In the genomic region with DNA sequence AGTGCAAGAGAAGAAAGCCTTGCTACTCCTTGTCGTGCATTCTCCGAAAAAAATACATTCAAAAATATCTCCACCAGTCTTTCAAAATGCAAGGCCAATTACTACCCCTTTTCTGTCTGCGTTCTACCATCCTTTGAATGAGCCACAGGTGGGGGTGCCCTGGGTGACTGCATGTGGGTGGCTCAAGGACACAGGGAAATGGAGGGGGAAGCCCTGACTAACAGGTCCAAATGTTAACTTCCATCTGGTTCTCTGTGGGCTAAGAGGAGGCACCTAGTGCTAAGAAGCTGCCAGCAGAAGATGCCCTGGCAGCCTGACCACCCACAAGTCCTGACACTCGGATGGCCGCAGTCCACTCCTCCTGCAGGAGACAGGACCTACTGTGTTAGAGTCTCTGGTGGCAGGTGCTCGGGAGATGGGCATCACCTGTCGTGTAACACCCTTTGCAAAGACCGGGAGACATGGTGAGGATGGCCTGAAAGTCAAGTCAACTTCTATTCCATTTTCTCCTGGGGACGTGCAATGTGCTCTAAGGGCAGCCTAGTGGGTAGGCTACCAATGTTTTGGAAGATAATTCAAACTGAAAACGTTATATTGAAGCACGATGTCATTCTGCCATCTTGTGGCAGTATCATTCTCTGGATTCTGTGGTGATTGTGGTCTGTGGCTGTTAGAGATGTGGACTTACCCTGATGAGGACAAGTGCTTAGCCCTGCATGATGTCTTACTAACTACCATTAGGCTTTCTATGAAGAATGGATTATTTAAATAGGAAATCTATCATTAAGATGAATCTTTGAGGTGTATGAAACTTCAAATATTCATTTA, we compare ENCODE assay signal across 8 cellular contexts. TPM values are rescaled to one million over a fixed set of nuclear protein-coding genes. Genes with fewer than 3 reads are reported as not detected.
A peak's percentile ranks its signal among the peaks of the same experiment; 100 is the strongest.
DNase-seq lines count a peak whose midpoint lies in the region; ATAC-seq, FAIRE-seq and TF ChIP-seq lines count a peak whose summit lies in the region.

No MANE protein-coding gene starts in this region.

- H3K4me2 ChIP-seq in HepG2 (ENCODE audit: low read depth, low read length): peak overlapping the region; percentile 24; the same call in 1 of the 2 replicates

- H4K20me1 ChIP-seq in HepG2 (ENCODE audit: insufficient read depth, low read length): no peaks in the 10 kb centered on the region

- H3K79me2 ChIP-seq in HepG2 (ENCODE audit: insufficient read depth, low read length): no peaks in the 10 kb centered on the region

- H3K9me3 ChIP-seq in HepG2 (ENCODE audit: low read length) (peaks cover 19% of the 10 kb centered on the region), aorta (ENCODE audit: control insufficient read depth, low read length) (no peaks in the 10 kb centered on the region)

- peak; percentile 70 for FAIRE-seq in HepG2 (lab: Jason Lieb, UNC)

- H3K9ac ChIP-seq in HepG2 (ENCODE audit: insufficient read depth, low read depth, low read length): no peak overlapping the region

- TF ChIP-seq CTCF in brain microvascular endothelial cell (IDR thresholded peaks at IDR 0.05; ENCODE audit: low read depth, low read length, missing control alignments) (peak; percentile 60), HepG2 (CRISPR knock-in tag; IDR thresholded peaks at IDR 0.05) (peak; percentile 80)

- peak; percentile 87 for ATAC-seq in GM19025 (IDR thresholded peaks at IDR 0.05; ENCODE audit: low read depth, unreplicated experiment)
- peak; percentile 87 for ATAC-seq in HG03175 (IDR thresholded peaks at IDR 0.05; ENCODE audit: unreplicated experiment)
- peak; percentile 83 for ATAC-seq in HepG2
- peak; percentile 70 for ATAC-seq in aorta (ENCODE audit: low FRiP score)

- WGBS in HepG2 (ENCODE audit: low lambda C conversion rate): 25% methylated on average over 10 of the region's 11 CpGs
- 71% methylated on average over 11 of the region's 11 CpGs for WGBS in aorta, 2 donors

- no peak for TF ChIP-seq EP300 in HepG2 (IDR thresholded peaks at IDR 0.05; ENCODE audit: low read depth in 2 of 2, low read length in 2 of 2)
- no peak for TF ChIP-seq EP300 in HepG2 (CRISPR knock-in tag; IDR thresholded peaks at IDR 0.05; ENCODE audit: borderline replicate concordance)

- BruUV-seq in HepG2 (replicated peaks; lab: Mats Ljungman, UMichigan): no TSS peak

- H2AFZ ChIP-seq in HepG2 (ENCODE audit: low read length): no peak overlapping the region

- no peaks in the 10 kb centered on the region for H3K36me3 ChIP-seq in brain microvascular endothelial cell (replicated peaks)
- H3K36me3 ChIP-seq in HepG2 (replicated peaks in 1 of 2; ENCODE audit: control insufficient read depth in 1 of 2, insufficient read depth in 2 of 2, low read length in 2 of 2): no peaks in the 10 kb centered on the region
- no peaks in the 10 kb centered on the region for H3K36me3 ChIP-seq in aorta (ENCODE audit: control insufficient read depth in 1 of 2, insufficient read depth in 2 of 2, low read length in 1 of 2)

- peak; percentile 61; the same call in 1 of the 2 replicates for TF ChIP-seq RAD21 in HepG2 (CRISPR knock-in tag; IDR thresholded peaks at IDR 0.05)

- H3K4me3 ChIP-seq in brain microvascular endothelial cell (ENCODE audit: low read depth, low read length): no peak overlapping the region
- H3K4me3 ChIP-seq in HepG2 (replicated peaks in 1 of 3; ENCODE audit: insufficient read depth in 1 of 3, low read depth in 2 of 3, low read length in 3 of 3): no peak overlapping the region
- H3K4me3 ChIP-seq in aorta (ENCODE audit: low read length in 2 of 2): no peak overlapping the region

- POLR2A ChIA-PET in HepG2 (lab: Yijun Ruan, JAX): no interaction called here

- CTCF ChIA-PET in HepG2 (lab: Yijun Ruan, JAX; ENCODE audit: low intra/inter-chr PET ratio, low total read pairs): interaction anchor here (2.1 kb wide), 1 partner anchor 78 kb away, joined by 18 read pairs; no protein-coding TSS in a partner anchor

- peak; percentile 17 for DNase-seq in DMS53 treated with DMSO at 0.1 percent for 48 hours (lab: John Stamatoyannopoulos, UW; ENCODE audit: unreplicated experiment)
- peak; percentile 84 for DNase-seq in OCI-M1 (lab: John Stamatoyannopoulos, UW)
- peak; percentile 68 for DNase-seq in brain microvascular endothelial cell
- peak; percentile 46 for DNase-seq in HepG2 (ENCODE audit: low spot score)
- DNase-seq in aorta: no peak
- no peak for DNase-seq in occipital lobe (lab: John Stamatoyannopoulos, UW)

- H3K27ac ChIP-seq in brain microvascular endothelial cell (no peak overlapping the region), HepG2 (ENCODE audit: extremely low read length, insufficient read depth, low read length) (no peak overlapping the region), aorta (ENCODE audit: low read depth in 1 of 2, low read length in 2 of 2) (no peak overlapping the region)

- intact Hi-C loops in HepG2 (cut with micrococcal nuclease; ENCODE audit: unreplicated experiment) (loop anchor here (1.0 kb wide), 1 partner anchor 78 kb away; no protein-coding TSS in a partner anchor), aorta (cut with DNase I) (loop anchor here (2.0 to 10.0 kb wide), 3 partner anchors 79 to 249 kb away; a partner anchor contains a TSS)

- in situ Hi-C loops in brain microvascular endothelial cell (cut with HindIII; ENCODE audit: low pct_ligation_motif_present, low sequenced_read_pairs) (no loop called here), HepG2 (cut with HindIII; ENCODE audit: extremely low pct_ligation_motif_present, low pct_unique_long_range_greater_than_20kb) (loop anchor here (5.0 kb wide), 1 partner anchor 74 kb away; no protein-coding TSS in a partner anchor)

- H3K27me3 ChIP-seq in brain microvascular endothelial cell (replicated peaks) (no peaks in the 10 kb centered on the region), HepG2 (ENCODE audit: control insufficient read depth in 1 of 2, insufficient read depth in 2 of 2, low read length in 2 of 2) (peaks cover 2 to 8% of the 10 kb centered on the region in 2 experiments; a peak in 2 of 5 replicates), aorta (ENCODE audit: control insufficient read depth in 1 of 2, insufficient read depth in 2 of 2, low read length in 1 of 2) (no peaks in the 10 kb centered on the region)

- no peak for TF ChIP-seq POLR2A in HepG2 (IDR thresholded peaks at IDR 0.05; ENCODE audit: insufficient read depth in 1 of 2, low read depth in 2 of 2, low read length in 2 of 2)

- H3K4me1 ChIP-seq in HepG2 (ENCODE audit: insufficient read depth, low read length) (peaks cover 14% of the 10 kb centered on the region), aorta (ENCODE audit: control insufficient read depth in 1 of 2, insufficient read depth in 2 of 2, low read length in 2 of 2) (peaks cover 2 to 5% of the 10 kb centered on the region in 2 donors)

RNA-seq across cellular contexts. Expression of a gene that starts 27.4 kb away (rescaled TPM):
- 44.8 and 70.0 TPM in 2 replicates for total RNA-seq in HepG2 (2016; rRNA removed; fragmentation: Illumina TruSeq; extraction: Trizol)
- 11.8 and 13.5 TPM in 2 replicates for total RNA-seq in HepG2 (2016; cell fraction: cytosol; rRNA removed; fragmentation: Illumina TruSeq; extraction: Trizol; ENCODE audit: low read depth)
- total RNA-seq in HepG2 (2016; cell fraction: insoluble cytoplasmic fraction; rRNA removed; fragmentation: Illumina TruSeq; extraction: Trizol): 36.8 and 73.6 TPM in 2 replicates
- 11.5 and 15.2 TPM in 2 replicates for total RNA-seq in HepG2 (2016; cell fraction: membrane; rRNA removed; fragmentation: Illumina TruSeq; extraction: Trizol)
- 129 and 155 TPM in 2 replicates for total RNA-seq in HepG2 (2016; cell fraction: nucleus; rRNA removed; fragmentation: Illumina TruSeq; extraction: Trizol)
- 38.3 and 54.8 TPM in 2 replicates for polyA plus RNA-seq in HepG2 (2011; rRNA removed)
- polyA plus RNA-seq in HepG2 (2011; cell fraction: cytosol; rRNA removed): 32.3 and 42.3 TPM in 2 replicates
- 77.8 and 83.2 TPM in 2 replicates for polyA plus RNA-seq in HepG2 (2011; cell fraction: nucleus; rRNA removed)
- polyA plus RNA-seq in HepG2 (2012): 98.1 and 112 TPM in 2 replicates
- 1.3 and 1.8 TPM in 2 replicates for polyA plus RNA-seq in HepG2 (2016; cell fraction: cytosol; fragmentation: Illumina TruSeq; extraction: Trizol; ENCODE audit: low read depth)
- 22.6 and 26.7 TPM in 2 replicates for polyA plus RNA-seq in HepG2 (2016; cell fraction: insoluble cytoplasmic fraction; fragmentation: Illumina TruSeq; extraction: Trizol; ENCODE audit: low read depth)
- 1.8 and 3.1 TPM in 2 replicates for polyA plus RNA-seq in HepG2 (2016; cell fraction: membrane; fragmentation: Illumina TruSeq; extraction: Trizol; ENCODE audit: low read depth)
- polyA plus RNA-seq in HepG2 (2016; cell fraction: nucleus; fragmentation: Illumina TruSeq; extraction: Trizol; ENCODE audit: insufficient read depth, low read depth): 85.6 and 90.1 TPM in 2 replicates
- polyA minus RNA-seq in HepG2 (2011; rRNA and poly(A)+ RNA removed; ENCODE audit: low replicate concordance): 33.0 and 141 TPM in 2 replicates
- 119 and 184 TPM in 2 replicates for polyA minus RNA-seq in HepG2 (2011; cell fraction: cytosol; rRNA and poly(A)+ RNA removed)
- 265 and 283 TPM in 2 replicates for polyA minus RNA-seq in HepG2 (2011; cell fraction: nucleus; rRNA and poly(A)+ RNA removed)
- total RNA-seq in aorta: 10 to 100 TPM; 76.8 to 82.0 TPM
- polyA plus RNA-seq in aorta: 10 to 100 TPM in 1 of 2 donors, 1 to 10 TPM in 1; 5.8 to 32.4 TPM
- total RNA-seq in occipital lobe: 36.7 TPM

RNA-seq across cellular contexts. Expression of a gene that starts 50.7 kb away (rescaled TPM):
- not detected in 2 replicates for total RNA-seq in HepG2 (2016; rRNA removed; fragmentation: Illumina TruSeq; extraction: Trizol)
- total RNA-seq in HepG2 (2016; cell fraction: cytosol; rRNA removed; fragmentation: Illumina TruSeq; extraction: Trizol; ENCODE audit: low read depth): not detected in 2 replicates
- total RNA-seq in HepG2 (2016; cell fraction: insoluble cytoplasmic fraction; rRNA removed; fragmentation: Illumina TruSeq; extraction: Trizol): not detected in 2 replicates
- not detected in 2 replicates for total RNA-seq in HepG2 (2016; cell fraction: membrane; rRNA removed; fragmentation: Illumina TruSeq; extraction: Trizol)
- total RNA-seq in HepG2 (2016; cell fraction: nucleus; rRNA removed; fragmentation: Illumina TruSeq; extraction: Trizol): not detected in 2 replicates
- not detected in 2 replicates for polyA plus RNA-seq in HepG2 (2011; rRNA removed)
- not detected in 2 replicates for polyA plus RNA-seq in HepG2 (2011; cell fraction: cytosol; rRNA removed)
- polyA plus RNA-seq in HepG2 (2011; cell fraction: nucleus; rRNA removed): not detected in 2 replicates
- not detected in 2 replicates for polyA plus RNA-seq in HepG2 (2012)
- polyA plus RNA-seq in HepG2 (2016; cell fraction: cytosol; fragmentation: Illumina TruSeq; extraction: Trizol; ENCODE audit: low read depth): not detected in 2 replicates
- polyA plus RNA-seq in HepG2 (2016; cell fraction: insoluble cytoplasmic fraction; fragmentation: Illumina TruSeq; extraction: Trizol; ENCODE audit: low read depth): not detected in 2 replicates
- polyA plus RNA-seq in HepG2 (2016; cell fraction: membrane; fragmentation: Illumina TruSeq; extraction: Trizol; ENCODE audit: low read depth): not detected in 2 replicates
- polyA plus RNA-seq in HepG2 (2016; cell fraction: nucleus; fragmentation: Illumina TruSeq; extraction: Trizol; ENCODE audit: insufficient read depth, low read depth): not detected in 2 replicates
- polyA minus RNA-seq in HepG2 (2011; rRNA and poly(A)+ RNA removed; ENCODE audit: low replicate concordance): not detected in 2 replicates
- polyA minus RNA-seq in HepG2 (2011; cell fraction: cytosol; rRNA and poly(A)+ RNA removed): not detected in 2 replicates
- polyA minus RNA-seq in HepG2 (2011; cell fraction: nucleus; rRNA and poly(A)+ RNA removed): not detected in 2 replicates
- total RNA-seq in aorta: under 1 TPM in 1 of 2 donors, not detected in 1; 0.12 TPM
- polyA plus RNA-seq in aorta: not detected
- not detected for total RNA-seq in occipital lobe

Comparison
In these comparisons a context has a peak if more than half of its experiments do, and no peak if none do; other contexts are left out.
1. DNase-seq: peak in DMS53 treated with DMSO at 0.1 percent for 48 hours (single experiment), OCI-M1 (single experiment), brain microvascular endothelial cell (single experiment) and HepG2 (single experiment); none in aorta (0 of 2) and occipital lobe (single experiment).
2. Peak in every context shown above with its lines, with median percentiles within 50 percentile points of each other: ATAC-seq.